In genomic region chr3:52522651-52523251, GRCh38 we compare ENCODE assay signal across 18 cellular contexts.
"Had no signal": no experiment of that assay in that cellular context is flagged by ENCODE, and none has a peak within 500 bp of the region (broad histone marks: within the 10 kb centered on the region; RNA-seq: fewer than 3 reads in every experiment).

No MANE protein-coding gene starts in this region.

- H3K27me3 Mint-ChIP-seq: activated CD4-positive, alpha-beta T cell treated with anti-CD3 and anti-CD28 coated beads, Interleukin-2, amount 10 ng/mL, durations not matched to agents 7 days and 5 days; activated naive CD4-positive, alpha-beta T cell treated with anti-CD3 and anti-CD28 coated beads, Interleukin-2, amount 10 ng/mL, durations not matched to agents 7 days and 5 days; activated naive CD8-positive, alpha-beta T cell treated with anti-CD3 and anti-CD28 coated beads, Interleukin-2, amount 50 U/mL, for 24 hours; activated T-cell treated with anti-CD3 and anti-CD28 coated beads, Interleukin-2, amount 50 U/mL, for 24 hours; central memory CD8-positive, alpha-beta T cell; stimulated activated naive B cell treated with anti-CD40 and anti-IgM and Interleukin-4, amounts not matched to agents 10 μg/mL and 1 μg/mL and 100 μg/mL, for 72 hours had no signal

- H3K4me3 Mint-ChIP-seq: activated CD4-positive, alpha-beta T cell treated with anti-CD3 and anti-CD28 coated beads, Interleukin-2, amount 10 ng/mL, durations not matched to agents 7 days and 5 days; activated CD8-positive, alpha-beta T cell treated with anti-CD3 and anti-CD28 coated beads, Interleukin-2, amount 10 ng/mL, durations not matched to agents 7 days and 5 days; activated naive CD4-positive, alpha-beta T cell treated with anti-CD3 and anti-CD28 coated beads, Interleukin-2, amount 10 ng/mL, durations not matched to agents 7 days and 5 days; activated naive CD8-positive, alpha-beta T cell treated with anti-CD3 and anti-CD28 coated beads, Interleukin-2, amount 50 U/mL, for 24 hours; activated T-cell treated with anti-CD3 and anti-CD28 coated beads, Interleukin-2, amount 50 U/mL, for 24 hours; central memory CD8-positive, alpha-beta T cell; neural crest cell; stimulated activated naive B cell treated with anti-CD40 and anti-IgM and Interleukin-4, amounts not matched to agents 10 μg/mL and 1 μg/mL and 100 μg/mL, for 72 hours had no signal

- H3K27ac Mint-ChIP-seq: activated CD4-positive, alpha-beta T cell treated with anti-CD3 and anti-CD28 coated beads, Interleukin-2, amount 10 ng/mL, durations not matched to agents 7 days and 5 days; activated CD8-positive, alpha-beta T cell treated with anti-CD3 and anti-CD28 coated beads, Interleukin-2, amount 10 ng/mL, durations not matched to agents 7 days and 5 days; activated naive CD4-positive, alpha-beta T cell treated with anti-CD3 and anti-CD28 coated beads, Interleukin-2, amount 10 ng/mL, durations not matched to agents 7 days and 5 days; activated naive CD8-positive, alpha-beta T cell treated with anti-CD3 and anti-CD28 coated beads, Interleukin-2, amount 50 U/mL, for 24 hours; activated T-cell treated with anti-CD3 and anti-CD28 coated beads, Interleukin-2, amount 50 U/mL, for 24 hours; stimulated activated naive B cell treated with anti-CD40 and anti-IgM and Interleukin-4, amounts not matched to agents 10 μg/mL and 1 μg/mL and 100 μg/mL, for 72 hours had no signal

- H3K4me3 ChIP-seq: esophagus squamous epithelium, ovary, thyroid gland had no signal

- ATAC-seq: activated CD4-positive, CD25-positive, alpha-beta regulatory T cell treated with anti-CD3 and anti-CD28 coated beads, Interleukin-2, amount 50 U/mL, for 24 hours; activated CD8-positive, alpha-beta T cell treated with anti-CD3 and anti-CD28 coated beads, Interleukin-2, amount 10 ng/mL, durations not matched to agents 7 days and 5 days; activated naive CD8-positive, alpha-beta T cell treated with anti-CD3 and anti-CD28 coated beads, Interleukin-2, amount 50 U/mL, for 24 hours; left colon; stimulated activated naive B cell treated with anti-CD40 and anti-IgM and Interleukin-4, amounts not matched to agents 10 μg/mL and 1 μg/mL and 100 μg/mL, for 72 hours had no signal

- H3K36me3 ChIP-seq: ovary had no signal

- H3K9me3 Mint-ChIP-seq: activated CD4-positive, alpha-beta T cell treated with anti-CD3 and anti-CD28 coated beads, Interleukin-2, amount 10 ng/mL, durations not matched to agents 7 days and 5 days; activated naive CD4-positive, alpha-beta T cell treated with anti-CD3 and anti-CD28 coated beads, Interleukin-2, amount 10 ng/mL, durations not matched to agents 7 days and 5 days; activated naive CD8-positive, alpha-beta T cell treated with anti-CD3 and anti-CD28 coated beads, Interleukin-2, amount 50 U/mL, for 24 hours; activated T-cell treated with anti-CD3 and anti-CD28 coated beads, Interleukin-2, amount 50 U/mL, for 24 hours; central memory CD8-positive, alpha-beta T cell; neural crest cell had no signal

- H3K9me3 ChIP-seq: esophagus squamous epithelium, ovary, thyroid gland had no signal

- H3K27me3 ChIP-seq: brain microvascular endothelial cell, esophagus squamous epithelium, ovary, thyroid gland had no signal

- H3K36me3 Mint-ChIP-seq: activated naive CD4-positive, alpha-beta T cell treated with anti-CD3 and anti-CD28 coated beads, Interleukin-2, amount 10 ng/mL, durations not matched to agents 7 days and 5 days had no signal

- H3K4me1 Mint-ChIP-seq: activated CD4-positive, alpha-beta T cell treated with anti-CD3 and anti-CD28 coated beads, Interleukin-2, amount 10 ng/mL, durations not matched to agents 7 days and 5 days; activated naive CD4-positive, alpha-beta T cell treated with anti-CD3 and anti-CD28 coated beads, Interleukin-2, amount 10 ng/mL, durations not matched to agents 7 days and 5 days; activated naive CD8-positive, alpha-beta T cell treated with anti-CD3 and anti-CD28 coated beads, Interleukin-2, amount 50 U/mL, for 24 hours; central memory CD8-positive, alpha-beta T cell; stimulated activated naive B cell treated with anti-CD40 and anti-IgM and Interleukin-4, amounts not matched to agents 10 μg/mL and 1 μg/mL and 100 μg/mL, for 72 hours had no signal

- DNase-seq: activated CD4-positive, alpha-beta T cell treated with anti-CD3 and anti-CD28 coated beads, Interleukin-2, amount 10 ng/mL, durations not matched to agents 7 days and 5 days; activated CD8-positive, alpha-beta T cell treated with anti-CD3 and anti-CD28 coated beads, Interleukin-2, amount 10 ng/mL, durations not matched to agents 7 days and 5 days; activated naive CD4-positive, alpha-beta T cell treated with anti-CD3 and anti-CD28 coated beads, Interleukin-2, amount 10 ng/mL, durations not matched to agents 7 days and 5 days; activated naive CD8-positive, alpha-beta T cell treated with anti-CD3 and anti-CD28 coated beads, Interleukin-2, amount 50 U/mL, for 24 hours; activated T-cell treated with anti-CD3 and anti-CD28 coated beads, Interleukin-2, amount 50 U/mL, for 24 hours; anterior cingulate cortex; dermis blood vessel endothelial cell; effector memory CD4-positive, alpha-beta T cell; esophagus squamous epithelium; left colon; stimulated activated naive B cell treated with anti-CD40 and anti-IgM and Interleukin-4, amounts not matched to agents 10 μg/mL and 1 μg/mL and 100 μg/mL, for 72 hours; T1000; thyroid gland had no signal

- H3K27ac ChIP-seq: brain microvascular endothelial cell, esophagus squamous epithelium, ovary, thyroid gland had no signal
